Comparison of ENCODE assay signal across 16 cellular contexts in the genomic region with DNA sequence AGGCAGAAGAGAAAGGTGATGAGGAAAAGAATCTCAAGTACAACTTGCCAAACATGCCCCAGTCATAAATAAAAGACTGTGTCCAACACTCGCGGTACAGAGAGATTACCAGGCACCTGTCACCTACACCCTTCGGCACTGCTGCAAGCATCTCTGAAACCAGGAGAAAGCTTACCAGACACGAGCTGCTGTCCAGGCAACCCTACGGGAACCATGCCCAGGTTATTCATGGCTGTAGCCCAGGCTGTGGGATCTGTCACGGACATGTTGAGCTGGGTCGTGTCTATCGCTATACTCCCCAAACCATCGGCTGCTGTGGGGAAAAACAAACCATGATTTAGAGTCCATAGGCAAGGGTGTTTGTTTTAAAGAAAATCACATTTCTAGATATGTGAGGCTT.
DNase-seq lines count a peak whose midpoint lies in the region; ATAC-seq and TF ChIP-seq lines count a peak whose summit lies in the region.
"Had no signal": no experiment of that assay in that cellular context is flagged by ENCODE, and none has a peak within 500 bp of the region (broad histone marks: within the 10 kb centered on the region; RNA-seq: fewer than 3 reads in every experiment).

No MANE protein-coding gene starts in this region.

- no peak overlapping the region for H2AK5ac ChIP-seq in IMR-90 (ENCODE audit: low read depth, low read length)

- H3K4me2 ChIP-seq in IMR-90 (ENCODE audit: low read depth, low read length), result peak overlapping the region; percentile 10; the same call in 1 of the 2 replicates

- TF ChIP-seq RAD21 in IMR-90 (IDR thresholded peaks at IDR 0.05; ENCODE audit: low read length), result no peak

- no peak overlapping the region for H3K4me3 ChIP-seq in IMR-90 (ENCODE audit: insufficient read depth, low read depth, low read length)
- H3K4me3 ChIP-seq in skeletal muscle tissue (ENCODE audit: low read length in 3 of 3), result no peak overlapping the region
- H3K4me3 ChIP-seq: coronary artery, Peyer's patch had no signal

- no peak overlapping the region for H2BK20ac ChIP-seq in IMR-90 (ENCODE audit: low read depth, low read length)

- H3K56ac ChIP-seq in IMR-90 (ENCODE audit: extremely low read depth, insufficient read depth, low read length), result no peak overlapping the region

- no peaks in the 10 kb centered on the region; the same call in 1 of the 2 replicates for H3K9me1 ChIP-seq in IMR-90 (ENCODE audit: insufficient read depth, low read length)

- H4K91ac ChIP-seq in IMR-90 (ENCODE audit: insufficient read depth, low read depth, low read length), result no peak overlapping the region

- H2BK15ac ChIP-seq in IMR-90 (ENCODE audit: low read depth, low read length), result no peak overlapping the region

- H4K5ac ChIP-seq in IMR-90 (ENCODE audit: low read depth, low read length), result no peak overlapping the region

- no peak overlapping the region for H2BK5ac ChIP-seq in IMR-90 (ENCODE audit: low read depth, low read length, poor library complexity, severe bottlenecking)

- H3K9ac ChIP-seq in IMR-90 (ENCODE audit: low read depth, low read length) (no peak overlapping the region), skeletal muscle tissue (ENCODE audit: low read depth in 1 of 3, low read length in 3 of 3) (no peak overlapping the region)

- H3K4ac ChIP-seq in IMR-90 (ENCODE audit: low read depth, low read length), result no peak overlapping the region

- intact Hi-C loops in IMR-90 (cut with micrococcal nuclease), result no loop called here
- intact Hi-C loops in left ventricle myocardium superior (cut with micrococcal nuclease), result no loop called here

- H3K36me3 ChIP-seq in IMR-90 (ENCODE audit: control insufficient read depth, insufficient read depth, low read length) (no peaks in the 10 kb centered on the region), skeletal muscle tissue (ENCODE audit: control insufficient read depth in 3 of 3, insufficient read depth in 3 of 3, low read length in 3 of 3) (no peaks in the 10 kb centered on the region)
- H3K36me3 ChIP-seq: Peyer's patch had no signal

- H3K9me3 ChIP-seq in IMR-90 (ENCODE audit: control insufficient read depth, insufficient read depth, low read length) (no peaks in the 10 kb centered on the region), skeletal muscle tissue (ENCODE audit: control insufficient read depth in 3 of 3, low read length in 3 of 3) (no peaks in the 10 kb centered on the region)
- H3K9me3 ChIP-seq: Peyer's patch had no signal

- no peak for TF ChIP-seq POLR2A in IMR-90 (IDR thresholded peaks at IDR 0.05; ENCODE audit: low read depth, low read length)

- dilution Hi-C loops in IMR-90 (cut with HindIII; ENCODE audit: low sequenced_read_pairs, unreplicated experiment), result no loop called here

- H2AFZ ChIP-seq in IMR-90 (replicated peaks; ENCODE audit: low read length, poor library complexity), result no peak overlapping the region

- H3K79me1 ChIP-seq in IMR-90 (ENCODE audit: low read depth in 1 of 2, low read length in 2 of 2), result no peaks in the 10 kb centered on the region

- POLR2A ChIA-PET in IMR-90 (lab: Charles Lee; ENCODE audit: unreplicated experiment), result no interaction called here

- TF ChIP-seq CTCF in IMR-90 (conservative IDR thresholded peaks at IDR 0.05; ENCODE audit: low read depth, low read length) (no peak), GM13977 (IDR thresholded peaks at IDR 0.05; ENCODE audit: extremely low read depth, insufficient read depth, missing control alignments) (no peak)

- no CpG with 5 or more reads among the region's 9 CpGs for WGBS in IMR-90 (ENCODE audit: extremely low coverage in 2 of 2, insufficient read length in 1 of 2), 2 experiments

- no peak overlapping the region; the same call in 1 of the 2 replicates for H3K18ac ChIP-seq in IMR-90 (ENCODE audit: low read depth, low read length)

- no peak overlapping the region for H3K23ac ChIP-seq in IMR-90 (ENCODE audit: low read depth, low read length)

- BruUV-seq in IMR-90 (replicated peaks; lab: Mats Ljungman, UMichigan), result no TSS peak

- in situ Hi-C loops in IMR-90 (cut with MboI; ENCODE audit: low sequenced_read_pairs) (no loop called here), GM13977 (cut with MboI; ENCODE audit: low pct_unique_long_range_greater_than_20kb, low sequenced_read_pairs, unreplicated experiment) (no loop called here)

- DNase-seq in IMR-90 (peak; percentile 23), amygdala (lab: John Stamatoyannopoulos, UW) (peak in 39 of 56 donors; percentile 1 to 51 (median 22)), left ventricle myocardium superior (peak; percentile 70), GM13977 (ENCODE audit: low spot score) (no peak), NCI-H1694 (lab: John Stamatoyannopoulos, UW) (no peak)
- DNase-seq: activated CD8-positive, alpha-beta memory T cell treated with anti-CD3 and anti-CD28 coated beads for 24 hours; AML-193; Calu3; erythroblast; NCI-H524; Peyer's patch; stimulated activated naive CD8-positive, alpha-beta T cell treated with anti-CD3 and anti-CD28 coated beads, Interleukin-15, Interleukin-2, amounts not matched to agents 100 U/mL and 50 U/mL, for 24 hours had no signal

- no peaks in the 10 kb centered on the region for H4K20me1 ChIP-seq in IMR-90 (ENCODE audit: insufficient read depth, low read length)

- H3K14ac ChIP-seq in IMR-90 (replicated peaks; ENCODE audit: low read depth, low read length), result no peak overlapping the region

- H2BK120ac ChIP-seq in IMR-90 (ENCODE audit: low read depth, low read length), result no peak overlapping the region

- H4K8ac ChIP-seq in IMR-90 (ENCODE audit: low read depth in 2 of 2, low read length in 2 of 2), result no peak overlapping the region

- H3K27me3 ChIP-seq in IMR-90 (ENCODE audit: control insufficient read depth, insufficient read depth, low read length) (no peaks in the 10 kb centered on the region; the same call in 1 of the 2 replicates), skeletal muscle tissue (ENCODE audit: control insufficient read depth in 3 of 3, insufficient read depth in 3 of 3, low read length in 3 of 3) (no peaks in the 10 kb centered on the region)
- H3K27me3 ChIP-seq: Peyer's patch had no signal

- peak overlapping the region; percentile 48; the same call in 1 of the 2 replicates for H3K27ac ChIP-seq in IMR-90 (ENCODE audit: insufficient read depth, low read length)
- H3K27ac ChIP-seq in skeletal muscle tissue (ENCODE audit: low read depth, low read length), result peak overlapping the region; percentile 50
- H3K27ac ChIP-seq: coronary artery had no signal

- H2AK9ac ChIP-seq in IMR-90 (replicated peaks; ENCODE audit: low read depth, low read length, poor library complexity), result no peak overlapping the region

- H3K4me1 ChIP-seq in IMR-90 (ENCODE audit: control insufficient read depth, insufficient read depth, low read length) (peaks cover 3% of the 10 kb centered on the region; the same call in 1 of the 2 replicates), skeletal muscle tissue (ENCODE audit: control insufficient read depth in 3 of 3, insufficient read depth in 3 of 3, low read length in 3 of 3) (peaks cover 3 to 7% (median 5%) of the 10 kb centered on the region in 3 donors)
- H3K4me1 ChIP-seq: Peyer's patch had no signal

- CTCF ChIA-PET in IMR-90 (lab: Yijun Ruan, JAX), result interaction anchor here (0.6 to 1.2 kb wide), 3 partner anchors 10 to 311 kb away, joined by 3 to 4 read pairs (median 4); no protein-coding TSS in a partner anchor

- peak; percentile 53 for ATAC-seq in IMR-90 (ENCODE audit: low read depth)
- peak; percentile 97 for ATAC-seq in left ventricle myocardium superior
- no peak for ATAC-seq in HG02610 (IDR thresholded peaks at IDR 0.05; ENCODE audit: unreplicated experiment)
- ATAC-seq: left colon; stimulated activated naive CD8-positive, alpha-beta T cell treated with anti-CD3 and anti-CD28 coated beads, Interleukin-15, Interleukin-2, amounts not matched to agents 100 U/mL and 50 U/mL, for 24 hours had no signal

TF ChIP-seq in IMR-90, 13 proteins besides CTCF, POLR2A, EP300 and RAD21:
- TF ChIP-seq BHLHE40 (IDR thresholded peaks at IDR 0.05; ENCODE audit: low read depth, low read length) (no peak), CHD1 (IDR thresholded peaks at IDR 0.05; ENCODE audit: low read depth, low read length) (no peak), MAZ (IDR thresholded peaks at IDR 0.05; ENCODE audit: borderline replicate concordance, low read depth, low read length) (no peak), CEBPB (IDR thresholded peaks at IDR 0.05; ENCODE audit: low read depth, low read length) (no peak), FOS (IDR thresholded peaks at IDR 0.05; ENCODE audit: low read depth, low read length) (no peak), SMC3 (IDR thresholded peaks at IDR 0.05; ENCODE audit: low read depth, low read length) (no peak), MXI1 (IDR thresholded peaks at IDR 0.05; ENCODE audit: borderline replicate concordance, low read depth, low read length) (no peak), RFX5 (IDR thresholded peaks at IDR 0.05; ENCODE audit: low read depth, low read length) (no peak), MAFK (IDR thresholded peaks at IDR 0.05; ENCODE audit: low read depth, low read length) (no peak), NFE2L2 (IDR thresholded peaks at IDR 0.05; ENCODE audit: low read depth, low read length) (no peak), RCOR1 (IDR thresholded peaks at IDR 0.05; ENCODE audit: insufficient replicate concordance, low read length) (no peak)
- TF ChIP-seq, protein P1, sequence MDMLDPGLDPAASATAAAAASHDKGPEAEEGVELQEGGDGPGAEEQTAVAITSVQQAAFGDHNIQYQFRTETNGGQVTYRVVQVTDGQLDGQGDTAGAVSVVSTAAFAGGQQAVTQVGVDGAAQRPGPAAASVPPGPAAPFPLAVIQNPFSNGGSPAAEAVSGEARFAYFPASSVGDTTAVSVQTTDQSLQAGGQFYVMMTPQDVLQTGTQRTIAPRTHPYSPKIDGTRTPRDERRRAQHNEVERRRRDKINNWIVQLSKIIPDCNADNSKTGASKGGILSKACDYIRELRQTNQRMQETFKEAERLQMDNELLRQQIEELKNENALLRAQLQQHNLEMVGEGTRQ (IDR thresholded peaks at IDR 0.05; ENCODE audit: low read depth, low read length), result no peak
- TF ChIP-seq, protein P2, sequence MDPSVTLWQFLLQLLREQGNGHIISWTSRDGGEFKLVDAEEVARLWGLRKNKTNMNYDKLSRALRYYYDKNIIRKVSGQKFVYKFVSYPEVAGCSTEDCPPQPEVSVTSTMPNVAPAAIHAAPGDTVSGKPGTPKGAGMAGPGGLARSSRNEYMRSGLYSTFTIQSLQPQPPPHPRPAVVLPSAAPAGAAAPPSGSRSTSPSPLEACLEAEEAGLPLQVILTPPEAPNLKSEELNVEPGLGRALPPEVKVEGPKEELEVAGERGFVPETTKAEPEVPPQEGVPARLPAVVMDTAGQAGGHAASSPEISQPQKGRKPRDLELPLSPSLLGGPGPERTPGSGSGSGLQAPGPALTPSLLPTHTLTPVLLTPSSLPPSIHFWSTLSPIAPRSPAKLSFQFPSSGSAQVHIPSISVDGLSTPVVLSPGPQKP (IDR thresholded peaks at IDR 0.05; ENCODE audit: borderline replicate concordance, low read depth, low read length), result no peak

Comparison
In these comparisons a context has a peak if more than half of its experiments do, and no peak if none do; other contexts are left out.
1. DNase-seq: peak in IMR-90 (single experiment), amygdala (39 of 56) and left ventricle myocardium superior (single experiment); none in GM13977 (single experiment) and NCI-H1694 (single experiment).